In the genomic region with DNA sequence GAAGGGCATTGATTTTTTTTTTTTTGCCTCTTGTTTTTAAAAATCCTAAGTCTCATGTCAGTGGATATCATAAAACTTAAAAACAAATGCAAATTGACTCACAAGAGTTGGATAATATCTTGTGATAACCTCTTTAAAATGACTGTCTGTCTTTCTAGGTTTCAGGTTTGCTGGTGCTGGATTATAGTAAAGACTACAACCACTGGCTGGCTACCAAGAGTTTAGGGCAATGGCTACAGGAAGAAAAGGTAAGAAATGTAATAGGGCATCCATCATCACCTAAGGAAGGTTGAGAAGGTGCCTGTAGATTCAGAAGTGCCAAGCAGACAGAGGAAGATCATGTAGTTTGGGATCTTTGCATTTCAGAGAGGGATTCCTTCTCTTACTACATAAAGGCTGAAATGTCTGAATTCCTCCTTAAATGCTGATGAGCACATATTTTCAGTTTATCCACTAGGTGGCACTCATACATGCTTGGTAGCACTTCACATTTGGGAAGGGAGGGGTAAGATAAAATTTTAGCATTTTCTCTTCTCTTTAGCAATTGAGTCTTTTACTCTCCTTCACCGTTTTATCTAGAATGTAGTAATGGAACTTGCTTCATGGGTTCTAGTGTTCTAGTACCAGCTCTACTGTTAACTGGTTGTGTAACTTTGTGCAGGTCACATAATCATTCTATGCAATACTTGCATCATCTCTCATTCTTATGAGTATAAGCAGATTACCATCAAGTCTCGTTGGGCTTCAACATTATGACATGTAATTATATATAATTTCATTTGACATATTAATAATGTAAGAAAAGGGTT, we compare ENCODE assay signal across 8 cellular contexts. TPM values are rescaled to one million over a fixed set of nuclear protein-coding genes. Genes with fewer than 3 reads are reported as not detected.
DNase-seq lines count a peak whose midpoint lies in the region; ATAC-seq and TF ChIP-seq lines count a peak whose summit lies in the region.

No MANE protein-coding gene starts in this region.

- H3K9ac ChIP-seq in liver (ENCODE audit: low read depth in 1 of 2, low read length in 2 of 2) = no peak overlapping the region

- ATAC-seq in GM19324 (IDR thresholded peaks at IDR 0.05; ENCODE audit: low FRiP score, unreplicated experiment) (peak; percentile 78), HG03108 (IDR thresholded peaks at IDR 0.05; ENCODE audit: unreplicated experiment) (peak; percentile 91), mucosa of descending colon (no peak)

- 11% methylated on average over 2 of the region's 2 CpGs for WGBS in liver

- H3K27ac ChIP-seq in brain microvascular endothelial cell (no peak overlapping the region), liver (ENCODE audit: low read depth in 1 of 2, low read length in 2 of 2) (no peak overlapping the region)

- no peaks in the 10 kb centered on the region for H3K9me3 ChIP-seq in liver (ENCODE audit: control insufficient read depth in 4 of 4, low read length in 3 of 4)
- H3K9me3 ChIP-seq in mucosa of descending colon = no peaks in the 10 kb centered on the region

- H3K4me1 ChIP-seq in liver (ENCODE audit: control insufficient read depth in 4 of 4, insufficient read depth in 4 of 4, low read length in 3 of 4) (peaks cover 0 to 22% (median 4%) of the 10 kb centered on the region in 4 donors), mucosa of descending colon (ENCODE audit: low read depth) (no peaks in the 10 kb centered on the region)

- DNase-seq in Daoy (ENCODE audit: low read depth) (peak; percentile 21), NCI-H2227 treated with DMSO at 0.1 percent for 48 hours (lab: John Stamatoyannopoulos, UW) (peak; percentile 83), brain microvascular endothelial cell (peak; percentile 13), ecto neural progenitor cell (ENCODE audit: low spot score) (no peak), mucosa of descending colon (no peak)

- TF ChIP-seq RAD21 in liver (IDR thresholded peaks at IDR 0.05) = peak; percentile 66 to 75

- intact Hi-C loops in mucosa of descending colon (cut with DNase I, micrococcal nuclease) = no loop called here

- TF ChIP-seq CTCF in brain microvascular endothelial cell (IDR thresholded peaks at IDR 0.05; ENCODE audit: low read depth, low read length, missing control alignments) = peak; percentile 68
- TF ChIP-seq CTCF in liver (IDR thresholded peaks at IDR 0.05; ENCODE audit: low read depth, low read length, missing input control) = peak; percentile 56
- no peak for TF ChIP-seq CTCF in mucosa of descending colon (IDR thresholded peaks at IDR 0.05)

- H3K4me3 ChIP-seq in brain microvascular endothelial cell (ENCODE audit: low read depth, low read length) = no peak overlapping the region
- no peak overlapping the region for H3K4me3 ChIP-seq in liver (ENCODE audit: low read depth in 1 of 3, low read length in 3 of 3)
- no peak overlapping the region for H3K4me3 ChIP-seq in mucosa of descending colon

- no peaks in the 10 kb centered on the region for H3K36me3 ChIP-seq in brain microvascular endothelial cell (replicated peaks)
- peaks cover under 1 to 82% (median 57%) of the 10 kb centered on the region in 4 donors for H3K36me3 ChIP-seq in liver (ENCODE audit: control insufficient read depth in 4 of 4, insufficient read depth in 3 of 4, low read depth in 1 of 4, low read length in 3 of 4)
- H3K36me3 ChIP-seq in mucosa of descending colon (ENCODE audit: low read depth) = no peaks in the 10 kb centered on the region

- no peaks in the 10 kb centered on the region for H3K27me3 ChIP-seq in brain microvascular endothelial cell (replicated peaks)
- H3K27me3 ChIP-seq in liver (ENCODE audit: control insufficient read depth in 4 of 4, insufficient read depth in 4 of 4, low read length in 3 of 4) = no peaks in the 10 kb centered on the region

- in situ Hi-C loops in brain microvascular endothelial cell (cut with HindIII; ENCODE audit: low pct_ligation_motif_present, low sequenced_read_pairs) = no loop called here

TF ChIP-seq in liver, 16 proteins besides CTCF, POLR2A, EP300 and RAD21:
- TF ChIP-seq ZBTB33 (IDR thresholded peaks at IDR 0.05) (no peak), TAF1 (conservative IDR thresholded peaks at IDR 0.05) (no peak), YY1 (IDR thresholded peaks at IDR 0.05) (no peak), HNF4A (conservative IDR thresholded peaks at IDR 0.05) (no peak), FOXA2 (IDR thresholded peaks at IDR 0.05) (no peak), RXRA (IDR thresholded peaks at IDR 0.05) (peak in 1 of 2 donors; percentile 15), NR2F2 (IDR thresholded peaks at IDR 0.05) (no peak), HNF4G (IDR thresholded peaks at IDR 0.05) (no peak), EGR1 (IDR thresholded peaks at IDR 0.05; ENCODE audit: low read depth in 2 of 2) (no peak), GABPA (IDR thresholded peaks at IDR 0.05 in 1 of 2, conservative IDR thresholded peaks at IDR 0.05 in 1 of 2) (no peak), REST (IDR thresholded peaks at IDR 0.05) (no peak), SP1 (IDR thresholded peaks at IDR 0.05) (no peak), JUND (IDR thresholded peaks at IDR 0.05) (peak in 1 of 2 donors; percentile 5), FOXA1 (IDR thresholded peaks at IDR 0.05) (no peak)
- TF ChIP-seq, protein P1, sequence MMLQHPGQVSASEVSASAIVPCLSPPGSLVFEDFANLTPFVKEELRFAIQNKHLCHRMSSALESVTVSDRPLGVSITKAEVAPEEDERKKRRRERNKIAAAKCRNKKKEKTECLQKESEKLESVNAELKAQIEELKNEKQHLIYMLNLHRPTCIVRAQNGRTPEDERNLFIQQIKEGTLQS (IDR thresholded peaks at IDR 0.05) = peak; percentile 49
- TF ChIP-seq, protein P2, sequence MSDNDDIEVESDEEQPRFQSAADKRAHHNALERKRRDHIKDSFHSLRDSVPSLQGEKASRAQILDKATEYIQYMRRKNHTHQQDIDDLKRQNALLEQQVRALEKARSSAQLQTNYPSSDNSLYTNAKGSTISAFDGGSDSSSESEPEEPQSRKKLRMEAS (IDR thresholded peaks at IDR 0.05) = no peak
TF ChIP-seq in liver: peak in this region for 3.

RNA-seq across cellular contexts. Expression of gene CPS1, which starts 21.1 kb away (rescaled TPM):
- total RNA-seq in Daoy (2014; rRNA removed; shearing (Covaris generic)) = 11.4 and 11.7 TPM in 2 replicates
- total RNA-seq in liver (100 to 1,000 TPM; 651 to 930 TPM), mucosa of descending colon (1 to 10 TPM in 1 of 3 donors, under 1 TPM in 2; 0.29 to 1.5 (median 0.99) TPM)
- polyA plus RNA-seq in liver = 100 to 1,000 TPM; 469 to 499 TPM

Comparison
In these comparisons a context has a peak if more than half of its experiments do, and no peak if none do; other contexts are left out.
1. DNase-seq: peak in Daoy (single experiment), NCI-H2227 treated with DMSO at 0.1 percent for 48 hours (single experiment) and brain microvascular endothelial cell (single experiment); none in ecto neural progenitor cell (single experiment) and mucosa of descending colon (0 of 3).
2. RNA of gene CPS1, which starts 21.1 kb away (total RNA-seq): 651 to 930 TPM in liver; 11.4 to 11.7 TPM in Daoy and 0.29 to 1.5 TPM in mucosa of descending colon; every median in the first group is over 10 times any median in the second.